Comparison of ENCODE assay signal across 21 cellular contexts in the genomic region with DNA sequence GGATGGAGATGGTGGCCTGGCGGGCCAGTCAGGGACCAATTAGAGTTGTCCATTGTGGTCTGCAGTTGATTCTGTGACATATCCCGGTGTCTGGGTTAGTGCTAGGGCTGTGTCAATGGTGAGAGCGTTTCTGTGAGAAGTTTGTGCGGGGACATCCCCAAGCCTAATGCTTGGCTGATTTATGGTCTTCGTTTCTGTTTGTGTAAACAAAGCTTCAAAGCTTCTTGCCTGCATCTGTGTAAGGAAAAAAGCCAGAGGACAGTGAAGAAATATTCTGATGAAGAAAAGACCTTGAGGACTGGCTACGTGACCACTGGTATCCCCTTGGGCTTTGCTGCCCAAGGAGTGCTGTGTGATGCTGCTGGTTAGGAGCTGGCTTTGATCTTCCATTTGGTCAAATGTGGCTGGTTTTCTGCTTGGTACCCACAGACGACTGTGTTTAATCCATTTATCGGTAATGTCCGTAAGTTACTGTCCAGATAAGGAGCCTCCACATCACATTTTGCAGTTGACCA.
"Had no signal": no experiment of that assay in that cellular context is flagged by ENCODE, and none has a peak within 500 bp of the region (broad histone marks: within the 10 kb centered on the region; RNA-seq: fewer than 3 reads in every experiment).

No MANE protein-coding gene starts in this region.

- H3K27ac Mint-ChIP-seq: IgD-negative memory B cell had no signal

- H3K36me3 Mint-ChIP-seq: IgD-negative memory B cell had no signal

- H3K9me3 ChIP-seq: SK-N-SH had no signal

- H3K4me3 ChIP-seq: K562 had no signal

- H3K4me1 Mint-ChIP-seq: IgD-negative memory B cell had no signal

- DNase-seq: Kasumi-1, MM.1S, NCI-H1092, NCI-H1436, NCI-H187, NCI-H2029, NCI-H2081 treated with DMSO at 0.1 percent for 48 hours, NCI-H2171, NCI-H226, NCI-H446, NCI-H510A, NCI-H524 treated with DMSO at 0.1 percent for 48 hours, NCI-H69, NCI-H774, SHP77, SK-N-SH had no signal

- H3K27me3 Mint-ChIP-seq: IgD-negative memory B cell had no signal

- H3K4me3 Mint-ChIP-seq: IgD-negative memory B cell had no signal

- H3K4me2 ChIP-seq: KMS-11, SK-N-SH had no signal

- H3K27ac ChIP-seq: KMS-11, RWPE1 had no signal

- FAIRE-seq: K562, RCC 7860 had no signal

- H3K9ac ChIP-seq: KMS-11, SK-N-SH had no signal

- ATAC-seq: K562 had no signal
